Comparison of ENCODE assay signal across 2 cellular contexts in genomic region chr12:81888341-81888740, GRCh38.
TF ChIP-seq lines count a peak whose summit lies in the region.

No MANE protein-coding gene starts in this region.

TF ChIP-seq in GM23338, 12 proteins besides CTCF, POLR2A, EP300 and RAD21 (continued from another document):
- TF ChIP-seq ZNF462 (CRISPR knock-in tag; IDR thresholded peaks at IDR 0.05) (no peak), ZNF331 (CRISPR knock-in tag; IDR thresholded peaks at IDR 0.05; ENCODE audit: low read depth) (no peak), NANOG (IDR thresholded peaks at IDR 0.05; ENCODE audit: borderline replicate concordance) (0 out of 2 replicates have a peak, but pooled peaks have one; percentile 16), ZNF114 (CRISPR knock-in tag; IDR thresholded peaks at IDR 0.05) (no peak)

TF ChIP-seq in WTC11, 78 proteins besides CTCF, POLR2A, EP300 and RAD21 (continued from another document):
- TF ChIP-seq ZNF263 (CRISPR knock-in tag; IDR thresholded peaks at IDR 0.05; ENCODE audit: low read depth) (no peak), SMAD4 (CRISPR knock-in tag; IDR thresholded peaks at IDR 0.05) (no peak)
